16 cellular contexts compared by ENCODE assay signal in genomic region chr12:68781728-68782127, GRCh38. TPM values are rescaled to one million over a fixed set of nuclear protein-coding genes. Genes with fewer than 3 reads are reported as not detected.
A peak's percentile ranks its signal among the peaks of the same experiment; 100 is the strongest.
DNase-seq lines count a peak whose midpoint lies in the region; ATAC-seq and TF ChIP-seq lines count a peak whose summit lies in the region.
"Had no signal": no experiment of that assay in that cellular context is flagged by ENCODE, and none has a peak within 500 bp of the region (broad histone marks: within the 10 kb centered on the region; RNA-seq: fewer than 3 reads in every experiment).

No MANE protein-coding gene starts in this region.

- H4K20me1 ChIP-seq in mammary epithelial cell (ENCODE audit: insufficient read depth, low read length), result no peaks in the 10 kb centered on the region

- no peaks in the 10 kb centered on the region for H3K27me3 Mint-ChIP-seq in memory B cell
- H3K27me3 Mint-ChIP-seq: CD4-positive, alpha-beta T cell had no signal

- H3K36me3 ChIP-seq in SJSA1, result no peaks in the 10 kb centered on the region
- H3K36me3 ChIP-seq in mammary epithelial cell (ENCODE audit: insufficient read depth, low read length), result no peaks in the 10 kb centered on the region
- H3K36me3 ChIP-seq: BE2C had no signal

- intact Hi-C loops in mammary epithelial cell (cut with micrococcal nuclease), result no loop called here

- H3K27ac ChIP-seq in SJSA1 (no peak overlapping the region), mammary epithelial cell (ENCODE audit: insufficient read depth, low read depth, low read length) (no peak overlapping the region), substantia nigra (ENCODE audit: low read depth, low read length, poor library complexity, severe bottlenecking) (peak overlapping the region; percentile 55)
- H3K27ac ChIP-seq: C4-2B, HL-60 had no signal

- H3K4me3 Mint-ChIP-seq in memory B cell, result no peak overlapping the region
- H3K4me3 Mint-ChIP-seq: CD4-positive, alpha-beta T cell; GM23338 had no signal

- no peaks in the 10 kb centered on the region for H3K9me3 Mint-ChIP-seq in memory B cell
- H3K9me3 Mint-ChIP-seq: CD4-positive, alpha-beta T cell; GM23338 had no signal

- dilution Hi-C loops in mammary epithelial cell (cut with HindIII; ENCODE audit: low sequenced_read_pairs), result no loop called here

- H3K9ac ChIP-seq in mammary epithelial cell (ENCODE audit: insufficient read depth, low read length), result no peak overlapping the region

- H3K4me3 ChIP-seq in SJSA1 (no peak overlapping the region), mammary epithelial cell (replicated peaks in 1 of 3; ENCODE audit: insufficient read depth in 1 of 3, low read depth in 2 of 3, low read length in 3 of 3) (no peak overlapping the region)
- H3K4me3 ChIP-seq: GM23338 had no signal

- peaks cover 4% of the 10 kb centered on the region for H3K36me3 Mint-ChIP-seq in memory B cell

- H3K9me3 ChIP-seq in SJSA1 (replicated peaks) (peaks cover 8% of the 10 kb centered on the region), mammary epithelial cell (replicated peaks; ENCODE audit: insufficient read depth, low read length) (no peaks in the 10 kb centered on the region)
- H3K9me3 ChIP-seq: BE2C, Caco-2 had no signal

- no peaks in the 10 kb centered on the region for H3K79me2 ChIP-seq in mammary epithelial cell (ENCODE audit: insufficient read depth, low read length)

- 96% methylated on average over 6 of the region's 6 CpGs for WGBS in mammary epithelial cell (ENCODE audit: low coverage, missing lambda C conversion rate)

- no peak for ATAC-seq in memory B cell (ENCODE audit: low read depth)
- no peak for ATAC-seq in HG03039 (IDR thresholded peaks at IDR 0.05; ENCODE audit: unreplicated experiment)
- ATAC-seq in GM21367 (IDR thresholded peaks at IDR 0.05; ENCODE audit: unreplicated experiment), result no peak
- ATAC-seq: GM23338 had no signal

- peaks cover 17% of the 10 kb centered on the region for H3K4me1 ChIP-seq in SJSA1 (replicated peaks)
- peaks cover 38% of the 10 kb centered on the region for H3K4me1 ChIP-seq in mammary epithelial cell (ENCODE audit: insufficient read depth, low read length)
- H3K4me1 ChIP-seq: BE2C, Caco-2 had no signal

- H3K4me1 Mint-ChIP-seq in memory B cell, result no peaks in the 10 kb centered on the region

- no peak for TF ChIP-seq CTCF in mammary epithelial cell (conservative IDR thresholded peaks at IDR 0.05 in 1 of 2, IDR thresholded peaks at IDR 0.05 in 1 of 2; ENCODE audit: extremely low read depth in 1 of 2, insufficient read depth in 1 of 2, low read depth in 1 of 2, low read length in 2 of 2)

- peaks cover 46% of the 10 kb centered on the region for H3K27me3 ChIP-seq in SJSA1 (replicated peaks)
- no peaks in the 10 kb centered on the region for H3K27me3 ChIP-seq in mammary epithelial cell (ENCODE audit: insufficient read depth, low read length)
- H3K27me3 ChIP-seq: BE2C had no signal

- peak overlapping the region; percentile 58 for H3K27ac Mint-ChIP-seq in memory B cell
- H3K27ac Mint-ChIP-seq: CD4-positive, alpha-beta T cell; GM23338 had no signal

- peak overlapping the region; percentile 78 for H2AFZ ChIP-seq in mammary epithelial cell (ENCODE audit: low read depth, low read length)
- H2AFZ ChIP-seq: GM23338 had no signal

- CTCF ChIA-PET in mammary epithelial cell (lab: Charles Lee; ENCODE audit: low non-redundant PET), result no interaction called here

- in situ Hi-C loops in mammary epithelial cell (cut with MboI; ENCODE audit: low sequenced_read_pairs in 2 of 2), result no loop called here

- no TSS peak for BruUV-seq in mammary epithelial cell (replicated peaks; lab: Mats Ljungman, UMichigan)

- peak overlapping the region; percentile 52 for H3K4me2 ChIP-seq in mammary epithelial cell (ENCODE audit: insufficient read depth, low read depth, low read length)
- H3K4me2 ChIP-seq: GM23338 had no signal

- peak; percentile 75 to 86 for DNase-seq in SJSA1 (ENCODE audit: low read depth in 1 of 2, low spot score in 2 of 2)
- DNase-seq in mammary epithelial cell, result no peak
- no peak for DNase-seq in memory B cell (ENCODE audit: low spot score in 2 of 2)
- no peak for DNase-seq in substantia nigra (lab: John Stamatoyannopoulos, UW)
- no peak for DNase-seq in HUDEP-2 (lab: John Stamatoyannopoulos, UW; ENCODE audit: unreplicated experiment in 76 of 76)
- no peak for DNase-seq in activated CD4-positive, CD25-positive, alpha-beta regulatory T cell treated with anti-CD3 and anti-CD28 coated beads, Interleukin-2, amount 50 U/mL, for 72 hours
- DNase-seq: BE2C; Caco-2; CD4-positive, alpha-beta T cell; HCEC 1CT; IMR-90 had no signal

RNA-seq across cellular contexts. Expression of gene MDM2, which starts 26.2 kb away (rescaled TPM):
- 2,133 and 2,408 TPM in 2 replicates for total RNA-seq in SJSA1 (2014; rRNA removed; shearing (Covaris generic))
- 100 to 1,000 TPM; 304 to 321 TPM for total RNA-seq in mammary epithelial cell
- polyA plus RNA-seq in mammary epithelial cell, result 35.7 TPM
- polyA minus RNA-seq in mammary epithelial cell, result 210 TPM

RNA-seq across cellular contexts. Expression of gene SLC35E3, which starts 35.8 kb away (rescaled TPM):
- 0.63 and 4.9 TPM in 2 replicates for total RNA-seq in SJSA1 (2014; rRNA removed; shearing (Covaris generic))
- 10 to 100 TPM in 1 of 2 donors, 1 to 10 TPM in 1; 5.5 to 12.4 TPM for total RNA-seq in mammary epithelial cell
- polyA plus RNA-seq in mammary epithelial cell, result 7.8 TPM
- polyA minus RNA-seq in mammary epithelial cell, result 55.1 TPM

Comparison
In these comparisons a context has a peak if more than half of its experiments do, and no peak if none do; other contexts are left out.
1. DNase-seq: peak in SJSA1 (2 of 2); none in mammary epithelial cell (single experiment), memory B cell (0 of 2), substantia nigra (0 of 49), HUDEP-2 (0 of 76) and activated CD4-positive, CD25-positive, alpha-beta regulatory T cell treated with anti-CD3 and anti-CD28 coated beads, Interleukin-2, amount 50 U/mL, for 72 hours (single experiment).